Comparison of ENCODE assay signal across 8 cellular contexts in genomic region chr9:116661037-116661954, GRCh38. TPM values are rescaled to one million over a fixed set of nuclear protein-coding genes. Genes with fewer than 3 reads are reported as not detected.
A peak's percentile ranks its signal among the peaks of the same experiment; 100 is the strongest.
DNase-seq lines count a peak whose midpoint lies in the region; ATAC-seq, FAIRE-seq and TF ChIP-seq lines count a peak whose summit lies in the region.

No MANE protein-coding gene starts in this region.

- peak; percentile 90 for DNase-seq in AG10803 (ENCODE audit: low read depth)
- peak; percentile 12 for DNase-seq in GM12892 (ENCODE audit: insufficient read length)
- peak; percentile 68 for DNase-seq in NCI-H1105 treated with DMSO at 0.1 percent for 48 hours (lab: John Stamatoyannopoulos, UW)
- DNase-seq in fibroblast of mammary gland (ENCODE audit: low read depth): peak; percentile 83
- DNase-seq in nephron progenitor cell: peak; percentile 23
- DNase-seq in KG1 (lab: John Stamatoyannopoulos, UW): no peak

- peak; percentile 83 for TF ChIP-seq CTCF in AG10803 (conservative IDR thresholded peaks at IDR 0.05; ENCODE audit: low read length)
- peak; percentile 30 for TF ChIP-seq CTCF in SU-DHL-6 (IDR thresholded peaks at IDR 0.05; ENCODE audit: insufficient read depth, low read length, poor library complexity, severe bottlenecking)
- TF ChIP-seq CTCF in fibroblast of mammary gland (conservative IDR thresholded peaks at IDR 0.05; ENCODE audit: control insufficient read depth, insufficient read depth, low read depth, low read length): peak; percentile 83
- TF ChIP-seq CTCF in nephron progenitor cell (IDR thresholded peaks at IDR 0.05): peak; percentile 76

- H3K79me2 ChIP-seq in SU-DHL-6 (ENCODE audit: insufficient read depth, low read length): no peaks in the 10 kb centered on the region

- no peak overlapping the region for H3K27ac ChIP-seq in SU-DHL-6 (ENCODE audit: low read depth, low read length)

- no peak overlapping the region for H3K9ac ChIP-seq in SU-DHL-6 (ENCODE audit: low read length)

- no peaks in the 10 kb centered on the region for H3K36me3 Mint-ChIP-seq in nephron progenitor cell (ENCODE audit: low read depth)

- H3K9me2 ChIP-seq in SU-DHL-6 (replicated peaks; ENCODE audit: insufficient read depth, low read length): no peaks in the 10 kb centered on the region

- no peak overlapping the region for H3K4me3 ChIP-seq in AG10803 (ENCODE audit: low read length)
- H3K4me3 ChIP-seq in SU-DHL-6 (ENCODE audit: insufficient read depth, low read length, poor library complexity, severe bottlenecking): no peak overlapping the region
- no peak overlapping the region for H3K4me3 ChIP-seq in fibroblast of mammary gland (ENCODE audit: control insufficient read depth, low read depth, low read length)

- no peak overlapping the region for H2AFZ ChIP-seq in SU-DHL-6 (ENCODE audit: low read depth, low read length, severe bottlenecking)

- H3K4me2 ChIP-seq in SU-DHL-6 (ENCODE audit: low read depth, low read length, poor library complexity, severe bottlenecking): no peak overlapping the region

- no peak overlapping the region for H3K4me3 Mint-ChIP-seq in nephron progenitor cell

- no peaks in the 10 kb centered on the region for H3F3A ChIP-seq in SU-DHL-6 (ENCODE audit: insufficient read depth)

- no peaks in the 10 kb centered on the region for H4K20me1 ChIP-seq in SU-DHL-6 (ENCODE audit: low read depth, low read length)

- TF ChIP-seq POLR2A in GM12892 (IDR thresholded peaks at IDR 0.05; ENCODE audit: low read depth, low read length): no peak

- H3K36me3 ChIP-seq in SU-DHL-6 (ENCODE audit: low read length): no peaks in the 10 kb centered on the region

- H3K27ac Mint-ChIP-seq in nephron progenitor cell: no peak overlapping the region

- H3K27me3 ChIP-seq in SU-DHL-6 (ENCODE audit: low read length): no peaks in the 10 kb centered on the region

- H3K4me1 Mint-ChIP-seq in nephron progenitor cell: peaks cover 11% of the 10 kb centered on the region

- peak; percentile 84 for ATAC-seq in HG02642 (IDR thresholded peaks at IDR 0.05; ENCODE audit: poor library complexity, unreplicated experiment)

- peaks cover 3% of the 10 kb centered on the region for H3K27me3 Mint-ChIP-seq in nephron progenitor cell (ENCODE audit: low read depth, poor library complexity)

- no peaks in the 10 kb centered on the region for H3K9me3 ChIP-seq in SU-DHL-6 (ENCODE audit: insufficient read depth, low read length)

- H3K9me3 Mint-ChIP-seq in nephron progenitor cell: peaks cover 4% of the 10 kb centered on the region

- FAIRE-seq in GM12892 (lab: Jason Lieb, UNC): peak; percentile 90

RNA-seq across cellular contexts. Expression of gene TRIM32, which starts 25.8 kb away (rescaled TPM):
- polyA plus RNA-seq in GM12892 (2012; ENCODE audit: missing spikeins): 6.3 TPM

Comparison
In these comparisons a context has a peak if more than half of its experiments do, and no peak if none do; other contexts are left out.
1. CTCF ChIP-seq: peak in every context shown above with its lines; median percentile 83 in AG10803; 83 in fibroblast of mammary gland; 76 in nephron progenitor cell; 30 in SU-DHL-6.